Comparison of ENCODE assay signal across 21 cellular contexts in genomic region chr4:87003266-87003665, GRCh38.
DNase-seq lines count a peak whose midpoint lies in the region; ATAC-seq and TF ChIP-seq lines count a peak whose summit lies in the region.
"Had no signal": no experiment of that assay in that cellular context is flagged by ENCODE, and none has a peak within 500 bp of the region (broad histone marks: within the 10 kb centered on the region; RNA-seq: fewer than 3 reads in every experiment).

No MANE protein-coding gene starts in this region.

- no peaks in the 10 kb centered on the region for H3K27me3 ChIP-seq in CD8-positive, alpha-beta T cell (ENCODE audit: insufficient read depth, low read length)
- H3K27me3 ChIP-seq in KMS-11 (ENCODE audit: insufficient read depth, low read depth) (no peaks in the 10 kb centered on the region), trophoblast cell (ENCODE audit: insufficient read depth, low read length) (no peaks in the 10 kb centered on the region)

- intact Hi-C loops in CD8-positive, alpha-beta T cell (cut with DNase I, micrococcal nuclease): loop anchor here in 1 of 2 experiments (10.0 kb wide), 3 partner anchors 392 to 1452 kb away; partner anchors contain the start of genes HERC5, HSD17B11 and NUDT9

- H3K36me3 Mint-ChIP-seq in CD8-positive, alpha-beta T cell: peaks cover 15% of the 10 kb centered on the region
- no peaks in the 10 kb centered on the region for H3K36me3 Mint-ChIP-seq in T-cell

- no peak for ATAC-seq in CD8-positive, alpha-beta T cell
- ATAC-seq in T-cell (replicated peaks in 1 of 4) (no peak), GM18861 (IDR thresholded peaks at IDR 0.05; ENCODE audit: unreplicated experiment) (no peak)
- ATAC-seq: HepG2, SK-N-SH treated with all-trans-retinoic acid at 6 μM for 48 hours had no signal

- H3K9me3 Mint-ChIP-seq in CD8-positive, alpha-beta T cell: no peaks in the 10 kb centered on the region
- H3K9me3 Mint-ChIP-seq in T-cell: no peaks in the 10 kb centered on the region
- H3K9me3 Mint-ChIP-seq: CD14-positive monocyte had no signal

- no peak overlapping the region for H3K4me3 ChIP-seq in CD8-positive, alpha-beta T cell (ENCODE audit: low read depth, low read length)
- H3K4me3 ChIP-seq in KMS-11 (IDR thresholded peaks at IDR 0.05; ENCODE audit: insufficient read depth, low read depth, low read length) (no peak overlapping the region), trophoblast cell (ENCODE audit: low read depth, low read length) (no peak overlapping the region)

- H2BK120ac ChIP-seq in trophoblast cell (ENCODE audit: insufficient read depth, low read length, poor library complexity): no peak overlapping the region

- POLR2A ChIA-PET in CD8-positive, alpha-beta T cell (lab: Charles Lee): interaction anchor here (0.7 kb wide), 1 partner anchor 20 kb away, joined by 3 read pairs; no protein-coding TSS in a partner anchor
- POLR2A ChIA-PET in T-cell (lab: Charles Lee): interaction anchor here in 1 of 2 donors (0.8 kb wide), 1 partner anchor 37 kb away, joined by 3 read pairs; no protein-coding TSS in a partner anchor

- H3K9me3 ChIP-seq in CD8-positive, alpha-beta T cell (ENCODE audit: low read length): no peaks in the 10 kb centered on the region
- H3K9me3 ChIP-seq in trophoblast cell (ENCODE audit: insufficient read depth, low read depth, low read length): no peaks in the 10 kb centered on the region

- no peaks in the 10 kb centered on the region; the same call in 1 of the 2 replicates for H4K20me1 ChIP-seq in KMS-11 (ENCODE audit: insufficient read depth)

- no peaks in the 10 kb centered on the region for H3K27me3 Mint-ChIP-seq in CD8-positive, alpha-beta T cell (ENCODE audit: low read depth)
- H3K27me3 Mint-ChIP-seq in T-cell: no peaks in the 10 kb centered on the region

- no peak overlapping the region for H3K14ac ChIP-seq in trophoblast cell (ENCODE audit: low read length)

- no peak overlapping the region for H4K12ac ChIP-seq in trophoblast cell (ENCODE audit: low read depth, low read length)

- no peaks in the 10 kb centered on the region for H3K36me3 ChIP-seq in CD8-positive, alpha-beta T cell (ENCODE audit: insufficient read depth, low read length)
- no peaks in the 10 kb centered on the region for H3K36me3 ChIP-seq in KMS-11 (ENCODE audit: insufficient read depth)
- H3K36me3 ChIP-seq in trophoblast cell (ENCODE audit: control insufficient read depth in 1 of 2, insufficient read depth in 2 of 2, low read length in 2 of 2): no peaks in the 10 kb centered on the region

- H3K4me3 Mint-ChIP-seq in CD8-positive, alpha-beta T cell: no peak overlapping the region
- no peak overlapping the region for H3K4me3 Mint-ChIP-seq in T-cell
- H3K4me3 Mint-ChIP-seq: CD14-positive monocyte had no signal

- H2BK12ac ChIP-seq in trophoblast cell (ENCODE audit: low read length): no peak overlapping the region

- H4K8ac ChIP-seq in trophoblast cell (ENCODE audit: low read depth, low read length): no peak overlapping the region

- H3K27ac Mint-ChIP-seq in CD8-positive, alpha-beta T cell: peak overlapping the region; percentile 18
- H3K27ac Mint-ChIP-seq in T-cell: peak overlapping the region; percentile 55 to 73
- H3K27ac Mint-ChIP-seq: CD14-positive monocyte had no signal

- H3K9ac ChIP-seq in KMS-11 (no peak overlapping the region), trophoblast cell (ENCODE audit: low read length) (no peak overlapping the region)

- no peak overlapping the region for H2AK5ac ChIP-seq in trophoblast cell (ENCODE audit: low read length)

- H3K18ac ChIP-seq in trophoblast cell (ENCODE audit: low read length): no peak overlapping the region

- no peak overlapping the region for H2BK5ac ChIP-seq in trophoblast cell (ENCODE audit: low read depth, low read length, poor library complexity)

- H3K23ac ChIP-seq in trophoblast cell (ENCODE audit: low read length): no peak overlapping the region

- H3K4ac ChIP-seq in trophoblast cell (ENCODE audit: low read depth, low read length): no peak overlapping the region

- H3K79me1 ChIP-seq in trophoblast cell (ENCODE audit: low read length): peaks cover 12% of the 10 kb centered on the region

- no peak overlapping the region for H3K27ac ChIP-seq in CD8-positive, alpha-beta T cell (ENCODE audit: low read depth, low read length)
- H3K27ac ChIP-seq in KMS-11 (peak overlapping the region; percentile 90), trophoblast cell (ENCODE audit: low read depth, low read length) (no peak overlapping the region)

- no peak for DNase-seq in CD8-positive, alpha-beta T cell
- DNase-seq in T-cell: no peak
- peak; percentile 57 to 74 for DNase-seq in trophoblast cell
- DNase-seq in stimulated activated CD4-positive, alpha-beta T cell treated with anti-CD3 and anti-CD28 coated beads, Interleukin-1b, Interleukin-23, amount 100 ng/mL, for 48 hours: no peak
- no peak for DNase-seq in COLO829 (ENCODE audit: low spot score)
- no peak for DNase-seq in HuH-7.5 (ENCODE audit: low spot score)
- DNase-seq: DMS79, HCEC 1CT, KG1, NCI-H1048, NCI-H1436, NCI-H1930, NCI-H748 treated with DMSO at 0.1 percent for 48 hours, SHP77, T-helper 1 cell, T1000 had no signal

- H3K4me1 Mint-ChIP-seq in CD8-positive, alpha-beta T cell (ENCODE audit: low read depth): peaks cover 49% of the 10 kb centered on the region
- H3K4me1 Mint-ChIP-seq in T-cell: peaks cover 51 to 61% (median 58%) of the 10 kb centered on the region in 3 donors

- TF ChIP-seq CTCF in CD8-positive, alpha-beta T cell (IDR thresholded peaks at IDR 0.05): no peak
- TF ChIP-seq CTCF in KMS-11 (conservative IDR thresholded peaks at IDR 0.05; ENCODE audit: low read depth, low read length): no peak

- no peak overlapping the region for H4K91ac ChIP-seq in trophoblast cell (ENCODE audit: low read depth, low read length)

- peaks cover 19% of the 10 kb centered on the region for H3K4me1 ChIP-seq in CD8-positive, alpha-beta T cell (ENCODE audit: insufficient read depth, low read length)
- peaks cover 49% of the 10 kb centered on the region for H3K4me1 ChIP-seq in KMS-11 (ENCODE audit: low read depth, poor library complexity, severe bottlenecking)
- H3K4me1 ChIP-seq in trophoblast cell (ENCODE audit: control insufficient read depth in 1 of 2, insufficient read depth in 2 of 2, low read length in 2 of 2): peaks cover 4 to 17% of the 10 kb centered on the region in 2 experiments

- H2AFZ ChIP-seq in KMS-11 (ENCODE audit: low read depth) (no peak overlapping the region), trophoblast cell (ENCODE audit: insufficient read depth, low read length, poor library complexity) (no peak overlapping the region)

- CTCF ChIA-PET in CD8-positive, alpha-beta T cell (lab: Charles Lee): no interaction called here
- CTCF ChIA-PET in T-cell (lab: Charles Lee): no interaction called here

- H3K79me2 ChIP-seq in KMS-11 (ENCODE audit: insufficient read depth, low read depth) (peaks cover 62% of the 10 kb centered on the region), trophoblast cell (ENCODE audit: control insufficient read depth, insufficient read depth, low read length, poor library complexity) (peaks cover 5% of the 10 kb centered on the region)

- H3K4me2 ChIP-seq in KMS-11 (peak overlapping the region; percentile 88), trophoblast cell (ENCODE audit: low read length) (no peak overlapping the region)

- WGBS in trophoblast cell (ENCODE audit: extremely low coverage, insufficient coverage, insufficient read length): no CpG with 5 or more reads among the region's 2 CpGs

Comparison
In these comparisons a context has a peak if more than half of its experiments do, and no peak if none do; other contexts are left out.
1. DNase-seq: peak in trophoblast cell (2 of 2); none in CD8-positive, alpha-beta T cell (0 of 7), T-cell (0 of 34), stimulated activated CD4-positive, alpha-beta T cell treated with anti-CD3 and anti-CD28 coated beads, Interleukin-1b, Interleukin-23, amount 100 ng/mL, for 48 hours (single experiment), COLO829 (single experiment) and HuH-7.5 (single experiment).